Comparison of ENCODE assay signal across 22 cellular contexts in genomic region chr9:16545639-16546038, GRCh38.
DNase-seq lines count a peak whose midpoint lies in the region; ATAC-seq and TF ChIP-seq lines count a peak whose summit lies in the region.
"Had no signal": no experiment of that assay in that cellular context is flagged by ENCODE, and none has a peak within 500 bp of the region (broad histone marks: within the 10 kb centered on the region; RNA-seq: fewer than 3 reads in every experiment).

No MANE protein-coding gene starts in this region.

- H2BK15ac ChIP-seq in mesenchymal stem cell (ENCODE audit: low read depth, poor library complexity, severe bottlenecking), result no peak overlapping the region

- no peak overlapping the region for H4K8ac ChIP-seq in mesenchymal stem cell (ENCODE audit: low read length)

- H4K91ac ChIP-seq in mesenchymal stem cell (ENCODE audit: low read length), result no peak overlapping the region

- no peak overlapping the region for H3K18ac ChIP-seq in mesenchymal stem cell (ENCODE audit: low read depth in 1 of 2, low read length in 2 of 2)

- no peak overlapping the region for H3K4me3 Mint-ChIP-seq in natural killer cell
- no peak overlapping the region for H3K4me3 Mint-ChIP-seq in natural killer cell treated with Interleukin-12 subunit alpha and Interleukin-12 subunit beta and Interleukin-15 and Interleukin-18, amount 100 ng/mL, for 72 hours
- H3K4me3 Mint-ChIP-seq: CD14-positive monocyte; CD8-positive, alpha-beta memory T cell had no signal

- no peak overlapping the region for H3K4me3 ChIP-seq in mesenchymal stem cell (ENCODE audit: insufficient read depth in 1 of 2, low read depth in 1 of 2, low read length in 2 of 2)
- no peak overlapping the region for H3K4me3 ChIP-seq in gastroesophageal sphincter
- H3K4me3 ChIP-seq: Peyer's patch, SK-N-MC had no signal

- ATAC-seq in natural killer cell (no peak), GM21825 (IDR thresholded peaks at IDR 0.05; ENCODE audit: unreplicated experiment) (no peak), gastroesophageal sphincter (no peak)
- no peak for ATAC-seq in natural killer cell treated with Interleukin-12 subunit alpha and Interleukin-12 subunit beta and Interleukin-15 and Interleukin-18, amount 100 ng/mL, for 72 hours

- H2AFZ ChIP-seq in mesenchymal stem cell (ENCODE audit: low read depth, low read length), result no peak overlapping the region

- no peak for DNase-seq in natural killer cell
- no peak for DNase-seq in natural killer cell treated with Interleukin-12 subunit alpha and Interleukin-12 subunit beta and Interleukin-15 and Interleukin-18, amount 100 ng/mL, for 72 hours (ENCODE audit: low spot score)
- peak; percentile 65 for DNase-seq in NCI-H2227 (lab: John Stamatoyannopoulos, UW; ENCODE audit: unreplicated experiment)
- DNase-seq in mesenchymal stem cell, result no peak
- DNase-seq in RPMI8226, result no peak
- DNase-seq: AML-193; Calu3; CD8-positive, alpha-beta memory T cell; DMS79 treated with DMSO at 0.1 percent for 48 hours; GF-D8; NCI-H1092; NCI-H146; NCI-H1930; NCI-H2171; NCI-H524 treated with DMSO at 0.1 percent for 48 hours; NCI-H82; Peyer's patch; SIG-M5 had no signal

- no peaks in the 10 kb centered on the region for H3K27me3 ChIP-seq in mesenchymal stem cell (ENCODE audit: control insufficient read depth in 1 of 2, insufficient read depth in 1 of 2, low read length in 2 of 2)
- H3K27me3 ChIP-seq in gastroesophageal sphincter, result no peaks in the 10 kb centered on the region
- H3K27me3 ChIP-seq: Peyer's patch had no signal

- H3K36me3 ChIP-seq in mesenchymal stem cell (ENCODE audit: control insufficient read depth in 1 of 2, insufficient read depth in 2 of 2, low read depth in 1 of 2, low read length in 2 of 2) (peaks cover 0 to 65% of the 10 kb centered on the region in 2 experiments), gastroesophageal sphincter (no peaks in the 10 kb centered on the region)
- H3K36me3 ChIP-seq: Peyer's patch had no signal

- no peak overlapping the region for H2AK5ac ChIP-seq in mesenchymal stem cell (ENCODE audit: low read length, severe bottlenecking)

- no peak overlapping the region for H3K4ac ChIP-seq in mesenchymal stem cell (ENCODE audit: low read depth in 1 of 2, low read length in 2 of 2)

- no peaks in the 10 kb centered on the region for H3K36me3 Mint-ChIP-seq in natural killer cell
- no peaks in the 10 kb centered on the region for H3K36me3 Mint-ChIP-seq in natural killer cell treated with Interleukin-12 subunit alpha and Interleukin-12 subunit beta and Interleukin-15 and Interleukin-18, amount 100 ng/mL, for 72 hours
- H3K36me3 Mint-ChIP-seq: CD14-positive monocyte; CD8-positive, alpha-beta memory T cell had no signal

- intact Hi-C loops in natural killer cell (cut with micrococcal nuclease), result no loop called here

- H3K23ac ChIP-seq in mesenchymal stem cell (ENCODE audit: low read length in 2 of 2), result no peak overlapping the region

- no peak overlapping the region for H2BK5ac ChIP-seq in mesenchymal stem cell (ENCODE audit: low read depth, low read length, poor library complexity, severe bottlenecking)

- no peak overlapping the region for H3K14ac ChIP-seq in mesenchymal stem cell (ENCODE audit: low read length in 2 of 2)

- peak overlapping the region; percentile 38 to 54 for H3K27ac Mint-ChIP-seq in natural killer cell
- no peak overlapping the region for H3K27ac Mint-ChIP-seq in natural killer cell treated with Interleukin-12 subunit alpha and Interleukin-12 subunit beta and Interleukin-15 and Interleukin-18, amount 100 ng/mL, for 72 hours
- H3K27ac Mint-ChIP-seq: CD14-positive monocyte; CD8-positive, alpha-beta memory T cell had no signal

- H3K9me3 ChIP-seq in mesenchymal stem cell (ENCODE audit: control insufficient read depth, low read length) (no peaks in the 10 kb centered on the region), gastroesophageal sphincter (no peaks in the 10 kb centered on the region)
- H3K9me3 ChIP-seq: Peyer's patch had no signal

- H3K4me1 ChIP-seq in mesenchymal stem cell (ENCODE audit: control insufficient read depth, insufficient read depth, low read depth, low read length), result no peaks in the 10 kb centered on the region
- peaks cover 3 to 44% (median 4%) of the 10 kb centered on the region in 3 donors for H3K4me1 ChIP-seq in gastroesophageal sphincter

- TF ChIP-seq CTCF in natural killer cell (IDR thresholded peaks at IDR 0.05) (no peak), gastroesophageal sphincter (IDR thresholded peaks at IDR 0.05) (no peak)

- TF ChIP-seq EP300 in gastroesophageal sphincter (IDR thresholded peaks at IDR 0.05), result no peak

- H3K4me2 ChIP-seq in mesenchymal stem cell (ENCODE audit: low read length, poor library complexity, severe bottlenecking), result no peak overlapping the region

- WGBS in mesenchymal stem cell, result 89% methylated on average over 2 of the region's 3 CpGs
- 80 to 89% methylated on average over 1 to 3 of the region's 3 CpGs for WGBS in gastroesophageal sphincter (ENCODE audit: low coverage in 1 of 2), 2 donors

- H2BK120ac ChIP-seq in mesenchymal stem cell (ENCODE audit: low read depth, low read length), result no peak overlapping the region

- no peak overlapping the region for H2BK12ac ChIP-seq in mesenchymal stem cell (ENCODE audit: low read length in 2 of 2)

- TF ChIP-seq POLR2A in gastroesophageal sphincter (IDR thresholded peaks at IDR 0.05), result no peak

- peaks cover 28% of the 10 kb centered on the region for H3K79me1 ChIP-seq in mesenchymal stem cell (replicated peaks; ENCODE audit: low read length, poor library complexity, severe bottlenecking)

- peak overlapping the region; percentile 13 for H3K9ac ChIP-seq in mesenchymal stem cell (ENCODE audit: low read length)

- no peak overlapping the region for H3K27ac ChIP-seq in mesenchymal stem cell (ENCODE audit: low read length, poor library complexity, severe bottlenecking)
- no peak overlapping the region for H3K27ac ChIP-seq in gastroesophageal sphincter
- H3K27ac ChIP-seq: Peyer's patch, SK-N-MC had no signal

- peaks cover 45 to 60% of the 10 kb centered on the region in 2 donors for H3K4me1 Mint-ChIP-seq in natural killer cell
- peaks cover 18 to 31% of the 10 kb centered on the region in 2 donors for H3K4me1 Mint-ChIP-seq in natural killer cell treated with Interleukin-12 subunit alpha and Interleukin-12 subunit beta and Interleukin-15 and Interleukin-18, amount 100 ng/mL, for 72 hours (ENCODE audit: low read depth in 2 of 2)
- H3K4me1 Mint-ChIP-seq: CD14-positive monocyte; CD8-positive, alpha-beta memory T cell had no signal

- no peaks in the 10 kb centered on the region for H3K9me3 Mint-ChIP-seq in natural killer cell
- H3K9me3 Mint-ChIP-seq in natural killer cell treated with Interleukin-12 subunit alpha and Interleukin-12 subunit beta and Interleukin-15 and Interleukin-18, amount 100 ng/mL, for 72 hours, result no peaks in the 10 kb centered on the region

- no peaks in the 10 kb centered on the region for H3K27me3 Mint-ChIP-seq in natural killer cell (ENCODE audit: low read depth in 2 of 2)
- no peaks in the 10 kb centered on the region for H3K27me3 Mint-ChIP-seq in natural killer cell treated with Interleukin-12 subunit alpha and Interleukin-12 subunit beta and Interleukin-15 and Interleukin-18, amount 100 ng/mL, for 72 hours
- H3K27me3 Mint-ChIP-seq: CD8-positive, alpha-beta memory T cell had no signal

Comparison
In these comparisons a context has a peak if more than half of its experiments do, and no peak if none do; other contexts are left out.
1. H3K27ac Mint-ChIP-seq: peak in natural killer cell (2 of 2); none in natural killer cell treated with Interleukin-12 subunit alpha and Interleukin-12 subunit beta and Interleukin-15 and Interleukin-18, amount 100 ng/mL, for 72 hours (0 of 2).